ENCODE assay signal across 1 cellular context in the genomic region with DNA sequence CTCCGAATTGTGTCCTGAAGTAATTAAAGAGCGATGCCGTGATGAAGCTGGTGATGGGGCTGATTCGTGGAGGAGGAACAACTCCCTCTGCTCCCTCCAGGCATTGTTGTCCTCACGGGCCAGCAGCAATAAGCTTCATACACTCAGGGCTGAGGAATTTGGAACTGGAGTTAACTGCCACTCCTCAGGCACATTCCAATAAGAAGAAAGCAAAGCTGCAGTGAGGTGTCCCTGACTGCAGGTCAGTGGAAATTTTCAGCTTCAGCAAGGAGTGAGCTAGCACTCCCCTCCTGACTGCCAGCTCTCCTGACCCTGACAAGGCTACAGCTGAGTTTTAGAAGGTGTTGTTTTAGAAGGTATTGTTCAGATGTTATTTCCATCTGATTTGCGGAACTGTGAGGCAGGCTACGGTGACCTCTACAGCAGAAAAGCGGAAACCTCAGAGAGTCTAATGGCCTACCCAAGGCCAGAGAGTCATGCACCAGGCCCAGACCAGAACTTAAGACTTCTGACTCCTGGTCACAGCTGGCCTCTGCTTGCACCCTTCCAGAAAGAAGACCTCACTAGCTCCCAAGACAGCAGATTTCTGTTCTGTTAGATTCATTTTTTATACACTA.
TF ChIP-seq lines count a peak whose summit lies in the region.

No MANE protein-coding gene starts in this region.

TF ChIP-seq in HCT116, 20 proteins besides CTCF, POLR2A, EP300 and RAD21 (continued from another document):
- no peak for TF ChIP-seq REST (IDR thresholded peaks at IDR 0.05; ENCODE audit: low read depth)
- TF ChIP-seq CBX3 (IDR thresholded peaks at IDR 0.05; ENCODE audit: low read depth) = peak; percentile 84
- no peak for TF ChIP-seq POLR2AphosphoS5 (IDR thresholded peaks at IDR 0.05; ENCODE audit: low read depth, low read length)
- no peak for TF ChIP-seq SRF (IDR thresholded peaks at IDR 0.05; ENCODE audit: low read depth)
- no peak for TF ChIP-seq ELF1 (IDR thresholded peaks at IDR 0.05; ENCODE audit: borderline replicate concordance, low read depth)
- TF ChIP-seq TCF7L2 (IDR thresholded peaks at IDR 0.05; ENCODE audit: borderline replicate concordance, extremely low read depth, insufficient read depth, insufficient read length) = no peak
- TF ChIP-seq EGR1 (IDR thresholded peaks at IDR 0.05; ENCODE audit: low read depth) = no peak
- peak; percentile 44; the same call in 1 of the 2 replicates for TF ChIP-seq FOSL1 (IDR thresholded peaks at IDR 0.05; ENCODE audit: low read depth)
- TF ChIP-seq EZH2 (IDR thresholded peaks at IDR 0.05) = no peak
- TF ChIP-seq ZNF274 (IDR thresholded peaks at IDR 0.05; ENCODE audit: low read depth, low read length) = no peak
- TF ChIP-seq EZH2phosphoT487 (IDR thresholded peaks at IDR 0.05; ENCODE audit: borderline replicate concordance) = no peak
- 0 out of 2 replicates have a peak, but pooled peaks have one; percentile 20 for TF ChIP-seq ZFX (IDR thresholded peaks at IDR 0.05)
- no peak for TF ChIP-seq MAX (IDR thresholded peaks at IDR 0.05)
- peak; percentile 86 for TF ChIP-seq SP1 (IDR thresholded peaks at IDR 0.05; ENCODE audit: low read depth)
- no peak for TF ChIP-seq CEBPB (IDR thresholded peaks at IDR 0.05; ENCODE audit: low read depth)
